Comparison of ENCODE assay signal across 1 cellular context in genomic region chr6:156948807-156949206, GRCh38.
TF ChIP-seq lines count a peak whose summit lies in the region.

No MANE protein-coding gene starts in this region.

TF ChIP-seq in WTC11, 78 proteins besides CTCF, POLR2A, EP300 and RAD21 (continued from another document):
- TF ChIP-seq E2F4 (CRISPR knock-in tag; IDR thresholded peaks at IDR 0.05; ENCODE audit: borderline replicate concordance, low read depth): no peak
